8 cellular contexts compared by ENCODE assay signal in the genomic region with DNA sequence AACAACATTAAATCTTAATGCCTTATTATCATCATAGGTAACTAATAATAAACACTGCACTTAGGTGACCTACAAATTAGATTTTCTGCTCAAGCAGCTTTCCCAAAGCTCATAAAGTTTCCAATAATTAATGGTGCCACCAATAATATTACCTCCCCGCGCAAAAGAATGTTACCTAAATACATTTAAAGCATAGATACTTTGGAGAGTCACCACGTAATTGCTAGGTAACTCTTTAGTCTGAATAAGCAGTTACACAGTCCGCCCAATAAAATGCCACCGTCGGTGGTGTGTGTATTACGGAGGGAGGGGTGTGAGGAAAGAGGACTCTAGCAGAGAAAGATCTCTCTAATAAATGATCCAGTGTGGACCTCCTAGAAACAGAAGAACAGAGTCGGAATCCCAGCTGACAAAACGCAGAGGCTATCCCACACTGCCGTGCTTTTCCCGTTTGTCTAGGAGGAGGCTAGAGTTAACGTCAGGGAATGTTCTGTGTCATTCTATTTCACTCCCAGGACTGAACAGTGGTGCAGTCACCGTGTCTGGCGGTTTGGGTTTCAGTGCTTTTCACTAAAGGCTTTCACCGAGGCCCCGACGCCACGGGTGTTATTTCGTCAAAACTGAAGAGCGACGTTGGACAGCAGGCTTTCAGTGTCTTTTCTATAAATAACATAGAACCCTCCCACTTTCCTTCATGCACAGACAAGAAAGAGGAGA. TPM values are rescaled to one million over a fixed set of nuclear protein-coding genes. Genes with fewer than 3 reads are reported as not detected.
DNase-seq lines count a peak whose midpoint lies in the region; ATAC-seq and TF ChIP-seq lines count a peak whose summit lies in the region.

No MANE protein-coding gene starts in this region.

- TSS peak; percentile 65 for BruUV-seq in PC-9 (replicated peaks; lab: Mats Ljungman, UMichigan)

- H3K27me3 ChIP-seq in PC-9 (ENCODE audit: insufficient read depth, low read depth) (no peaks in the 10 kb centered on the region), gastroesophageal sphincter (no peaks in the 10 kb centered on the region), neutrophil (no peaks in the 10 kb centered on the region)

- H3K27me3 Mint-ChIP-seq in activated naive CD4-positive, alpha-beta T cell treated with anti-CD3 and anti-CD28 coated beads for 36 hours (ENCODE audit: low read depth), result no peaks in the 10 kb centered on the region

- DNase-seq in AML-193 (lab: John Stamatoyannopoulos, UW) (peak; percentile 85 to 88), PC-9 (peak; percentile 31 to 37), superior temporal gyrus (ENCODE audit: extremely low spot score) (peak; percentile 72)
- DNase-seq in activated naive CD4-positive, alpha-beta T cell treated with anti-CD3 and anti-CD28 coated beads for 36 hours, result peak; percentile 63

- H3K4me3 ChIP-seq in PC-9, result peak overlapping the region; percentile 82
- H3K4me3 ChIP-seq in gastroesophageal sphincter, result peak overlapping the region; percentile 65 to 70
- H3K4me3 ChIP-seq in neutrophil (ENCODE audit: low read depth in 1 of 2, low read length in 1 of 2), result peak overlapping the region; percentile 71 to 92

- H3K36me3 ChIP-seq in PC-9 (ENCODE audit: low read depth), result no peaks in the 10 kb centered on the region
- H3K36me3 ChIP-seq in gastroesophageal sphincter, result no peaks in the 10 kb centered on the region
- H3K36me3 ChIP-seq in neutrophil, result peaks cover 15% of the 10 kb centered on the region

- peak overlapping the region; percentile 91 for H3K4me3 Mint-ChIP-seq in activated naive CD4-positive, alpha-beta T cell treated with anti-CD3 and anti-CD28 coated beads for 36 hours

- peak overlapping the region; percentile 86 for H2AFZ ChIP-seq in PC-9

- H3K27ac ChIP-seq in PC-9 (peak overlapping the region; percentile 71), gastroesophageal sphincter (peak overlapping the region; percentile 88 to 95 (median 93)), neutrophil (peak overlapping the region; percentile 88)

- no peak for TF ChIP-seq CTCF in PC-9 (conservative IDR thresholded peaks at IDR 0.05)
- TF ChIP-seq CTCF in gastroesophageal sphincter (IDR thresholded peaks at IDR 0.05), result no peak
- no peak for TF ChIP-seq CTCF in neutrophil (IDR thresholded peaks at IDR 0.05)

- H3K9me3 Mint-ChIP-seq in activated naive CD4-positive, alpha-beta T cell treated with anti-CD3 and anti-CD28 coated beads for 36 hours, result no peaks in the 10 kb centered on the region

- intact Hi-C loops in PC-9 (cut with micrococcal nuclease; ENCODE audit: unreplicated experiment), result no loop called here
- intact Hi-C loops in activated naive CD4-positive, alpha-beta T cell treated with anti-CD3 and anti-CD28 coated beads for 36 hours (cut with micrococcal nuclease), result loop anchor here (1.0 to 2.0 kb wide), 3 partner anchors 23 to 115 kb away; partner anchors contain the start of genes HEATR6 and RPS6KB1

- ATAC-seq in GM19351 (IDR thresholded peaks at IDR 0.05; ENCODE audit: unreplicated experiment), result peak; percentile 39
- peak; percentile 34 for ATAC-seq in HG03520 (IDR thresholded peaks at IDR 0.05; ENCODE audit: unreplicated experiment)
- ATAC-seq in gastroesophageal sphincter, result peak; percentile 53

- no peaks in the 10 kb centered on the region for H3K9me3 ChIP-seq in PC-9 (ENCODE audit: insufficient read depth, low read depth)
- no peaks in the 10 kb centered on the region for H3K9me3 ChIP-seq in gastroesophageal sphincter
- no peaks in the 10 kb centered on the region for H3K9me3 ChIP-seq in neutrophil

- CTCF ChIA-PET in PC-9 (lab: Charles Lee), result interaction anchor here (0.6 kb wide), 1 partner anchor 10 kb away, joined by 3 read pairs; no protein-coding TSS in a partner anchor
- CTCF ChIA-PET in activated naive CD4-positive, alpha-beta T cell treated with anti-CD3 and anti-CD28 coated beads for 36 hours (lab: Charles Lee), result interaction anchor here (1.6 kb wide), 1 partner anchor 50 kb away, joined by 6 read pairs; no protein-coding TSS in a partner anchor

- H3K27ac Mint-ChIP-seq in activated naive CD4-positive, alpha-beta T cell treated with anti-CD3 and anti-CD28 coated beads for 36 hours, result peak overlapping the region; percentile 95

- peaks cover 26% of the 10 kb centered on the region for H3K4me1 Mint-ChIP-seq in activated naive CD4-positive, alpha-beta T cell treated with anti-CD3 and anti-CD28 coated beads for 36 hours (ENCODE audit: low read depth)

- H3K4me1 ChIP-seq in PC-9 (replicated peaks; ENCODE audit: insufficient read depth) (peaks cover 19% of the 10 kb centered on the region), gastroesophageal sphincter (peaks cover 0 to 28% (median 11%) of the 10 kb centered on the region in 3 donors), neutrophil (ENCODE audit: control insufficient read depth in 1 of 2, insufficient read depth in 1 of 2, low read depth in 1 of 2, low read length in 1 of 2) (peaks cover 20 to 23% of the 10 kb centered on the region in 2 experiments)

- no peak for TF ChIP-seq POLR2A in gastroesophageal sphincter (IDR thresholded peaks at IDR 0.05)

- H3K4me2 ChIP-seq in PC-9, result peak overlapping the region; percentile 90

- H3K9me2 ChIP-seq in PC-9 (ENCODE audit: insufficient read depth), result no peaks in the 10 kb centered on the region

- H4K20me1 ChIP-seq in PC-9 (ENCODE audit: insufficient read depth), result no peaks in the 10 kb centered on the region

- no peaks in the 10 kb centered on the region for H3K79me2 ChIP-seq in PC-9 (ENCODE audit: low read depth)

- no peak for TF ChIP-seq EP300 in gastroesophageal sphincter (IDR thresholded peaks at IDR 0.05)

- WGBS in gastroesophageal sphincter (ENCODE audit: low coverage in 1 of 2), 2 donors, result 0 to 2% methylated on average over 17 to 21 of the region's 21 CpGs

- H3F3A ChIP-seq in PC-9 (ENCODE audit: insufficient read depth, low read depth), result peaks cover 17% of the 10 kb centered on the region

- H3K36me3 Mint-ChIP-seq in activated naive CD4-positive, alpha-beta T cell treated with anti-CD3 and anti-CD28 coated beads for 36 hours (ENCODE audit: low read depth), result peaks cover 12% of the 10 kb centered on the region

- POLR2A ChIA-PET in PC-9 (lab: Charles Lee; ENCODE audit: unreplicated experiment), result interaction anchor here (0.6 kb wide), 2 partner anchors 128 to 428 kb away, joined by 3 to 19 read pairs; partner anchors contain the start of gene USP32

RNA-seq across cellular contexts. Expression of gene RNFT1, which starts 0.6 kb away (rescaled TPM):
- 19.9 and 24.7 TPM in 2 replicates for total RNA-seq in PC-9 (2021)
- 10 to 100 TPM; 29.1 to 31.1 TPM for total RNA-seq in activated naive CD4-positive, alpha-beta T cell treated with anti-CD3 and anti-CD28 coated beads for 36 hours
- 10 to 100 TPM in 1 of 4 donors, 1 to 10 TPM in 3; 5.6 to 10.6 (median 6.6) TPM for total RNA-seq in gastroesophageal sphincter

Comparison
In these comparisons a context has a peak if more than half of its experiments do, and no peak if none do; other contexts are left out.
1. Peak in every context shown above with its lines: DNase-seq, ATAC-seq, H3K4me3 ChIP-seq and H3K27ac ChIP-seq.
2. DNase-seq: peak in every context shown above with its lines; median percentile 86 in AML-193; 72 in superior temporal gyrus; 63 in activated naive CD4-positive, alpha-beta T cell treated with anti-CD3 and anti-CD28 coated beads for 36 hours; 34 in PC-9.